ENCODE assay signal across 9 cellular contexts in genomic region chr19:49362048-49362925, GRCh38. TPM values are rescaled to one million over a fixed set of nuclear protein-coding genes. Genes with fewer than 3 reads are reported as not detected.
A peak's percentile ranks its signal among the peaks of the same experiment; 100 is the strongest.
DNase-seq lines count a peak whose midpoint lies in the region; ATAC-seq and TF ChIP-seq lines count a peak whose summit lies in the region.
"Had no signal": no experiment of that assay in that cellular context is flagged by ENCODE, and none has a peak within 500 bp of the region (broad histone marks: within the 10 kb centered on the region; RNA-seq: fewer than 3 reads in every experiment).

Gene TEAD2, minus strand, starts transcription at chr19:49362416. Its CDS starts 2,341 bp downstream, at chr19:49360075.

- peaks cover 12% of the 10 kb centered on the region for H3K79me2 ChIP-seq in trophoblast cell (ENCODE audit: control insufficient read depth, insufficient read depth, low read length, poor library complexity)

- peak within 1 kb of the TSS; percentile 80 for H3K4me2 ChIP-seq in trophoblast cell (ENCODE audit: low read length)

- CTCF ChIA-PET in A673 (lab: Charles Lee): interaction anchor here (0.6 to 1.1 kb wide), 2 partner anchors 13 to 80 kb away, joined by 3 read pairs; no protein-coding TSS in a partner anchor

- H2BK5ac ChIP-seq in trophoblast cell (ENCODE audit: low read depth, low read length, poor library complexity): peak within 1 kb of the TSS; percentile 90

- H3K14ac ChIP-seq in trophoblast cell (ENCODE audit: low read length): peak within 1 kb of the TSS; percentile 99

- H3K27me3 ChIP-seq in A673 (replicated peaks; ENCODE audit: insufficient read depth, low read depth, low read length, poor library complexity): no peaks in the 10 kb centered on the region
- H3K27me3 ChIP-seq in trophoblast cell (ENCODE audit: insufficient read depth, low read length): no peaks in the 10 kb centered on the region

- H2BK12ac ChIP-seq in trophoblast cell (ENCODE audit: low read length): peak within 1 kb of the TSS; percentile 42

- H3K4me1 ChIP-seq in A673 (ENCODE audit: insufficient read depth, low read length, poor library complexity, severe bottlenecking) (peaks cover 6% of the 10 kb centered on the region), trophoblast cell (ENCODE audit: control insufficient read depth in 1 of 2, insufficient read depth in 2 of 2, low read length in 2 of 2) (peaks cover 3 to 7% of the 10 kb centered on the region in 2 experiments)

- peak within 1 kb of the TSS; percentile 55 for H3K4me3 Mint-ChIP-seq in activated naive CD8-positive, alpha-beta T cell treated with anti-CD3 and anti-CD28 coated beads, Interleukin-2, amount 50 U/mL, for 24 hours

- no peaks in the 10 kb centered on the region for H3K9me3 Mint-ChIP-seq in activated naive CD8-positive, alpha-beta T cell treated with anti-CD3 and anti-CD28 coated beads, Interleukin-2, amount 50 U/mL, for 24 hours

- peak within 1 kb of the TSS; percentile 98 for H2BK120ac ChIP-seq in trophoblast cell (ENCODE audit: insufficient read depth, low read length, poor library complexity)

- H2AFZ ChIP-seq in trophoblast cell (ENCODE audit: insufficient read depth, low read length, poor library complexity): peak within 1 kb of the TSS; percentile 82

- H4K91ac ChIP-seq in trophoblast cell (ENCODE audit: low read depth, low read length): peak within 1 kb of the TSS; percentile 98

- no peak within 1 kb of the TSS for H3K23ac ChIP-seq in trophoblast cell (ENCODE audit: low read length)

- peak within 1 kb of the TSS; percentile 97 for H3K18ac ChIP-seq in trophoblast cell (ENCODE audit: low read length)

- H3K9ac ChIP-seq in trophoblast cell (ENCODE audit: low read length): peak within 1 kb of the TSS; percentile 98

- H3K36me3 Mint-ChIP-seq in activated naive CD8-positive, alpha-beta T cell treated with anti-CD3 and anti-CD28 coated beads, Interleukin-2, amount 50 U/mL, for 24 hours (ENCODE audit: low read depth): no peaks in the 10 kb centered on the region

- no CpG with 5 or more reads among the region's 52 CpGs for WGBS in trophoblast cell (ENCODE audit: extremely low coverage, insufficient coverage, insufficient read length)

- H3K4me1 Mint-ChIP-seq in activated naive CD8-positive, alpha-beta T cell treated with anti-CD3 and anti-CD28 coated beads, Interleukin-2, amount 50 U/mL, for 24 hours: peaks cover 12% of the 10 kb centered on the region

- H3K27ac ChIP-seq in A673 (ENCODE audit: low read depth, low read length, poor library complexity, severe bottlenecking) (peak within 1 kb of the TSS; percentile 98), trophoblast cell (ENCODE audit: low read depth, low read length) (peak within 1 kb of the TSS; percentile 89)
- H3K27ac ChIP-seq: epithelial cell of prostate had no signal

- peak within 1 kb of the TSS; percentile 98 for H3K4ac ChIP-seq in trophoblast cell (ENCODE audit: low read depth, low read length)

- POLR2A ChIA-PET in A673 (lab: Charles Lee; ENCODE audit: low non-redundant PET): interaction anchor here (0.5 to 1.2 kb wide), 3 partner anchors 23 to 274 kb away, joined by 4 to 11 read pairs (median 8); no protein-coding TSS in a partner anchor

- TSS peak; percentile 39 for BruUV-seq in A673 (replicated peaks; lab: Mats Ljungman, UMichigan)

- TF ChIP-seq CTCF in A673 (conservative IDR thresholded peaks at IDR 0.05; ENCODE audit: low read depth, low read length): no peak

- no peak within 1 kb of the TSS for H3K27ac Mint-ChIP-seq in activated naive CD8-positive, alpha-beta T cell treated with anti-CD3 and anti-CD28 coated beads, Interleukin-2, amount 50 U/mL, for 24 hours

- H3K36me3 ChIP-seq in A673 (ENCODE audit: insufficient read depth, low read length, poor library complexity, severe bottlenecking) (peaks cover 22% of the 10 kb centered on the region), trophoblast cell (ENCODE audit: control insufficient read depth in 1 of 2, insufficient read depth in 2 of 2, low read length in 2 of 2) (peaks cover 24% of the 10 kb centered on the region in 2 experiments)

- H3K9me3 ChIP-seq in A673 (ENCODE audit: low read depth, low read length, poor library complexity, severe bottlenecking): no peaks in the 10 kb centered on the region
- peaks cover 3% of the 10 kb centered on the region for H3K9me3 ChIP-seq in trophoblast cell (ENCODE audit: insufficient read depth, low read depth, low read length)

- peak within 1 kb of the TSS; percentile 99 for H4K8ac ChIP-seq in trophoblast cell (ENCODE audit: low read depth, low read length)

- H2AK5ac ChIP-seq in trophoblast cell (ENCODE audit: low read length): peak within 1 kb of the TSS; percentile 100

- peaks cover 14% of the 10 kb centered on the region for H3K79me1 ChIP-seq in trophoblast cell (ENCODE audit: low read length)

- intact Hi-C loops in A673 (cut with micrococcal nuclease; ENCODE audit: unreplicated experiment): no loop called here
- intact Hi-C loops in cardiac septum (cut with DNase I): loop anchor here (2.0 kb wide), 1 partner anchor 81 kb away; no protein-coding TSS in a partner anchor

- DNase-seq in A673 (ENCODE audit: low spot score): peak; percentile 85
- DNase-seq in HK-2 (ENCODE audit: unreplicated experiment): peak; percentile 78
- DNase-seq in activated naive CD8-positive, alpha-beta T cell treated with anti-CD3 and anti-CD28 coated beads, Interleukin-2, amount 50 U/mL, for 24 hours: peak; percentile 27
- DNase-seq in cardiac septum (ENCODE audit: low spot score): peak; percentile 89
- DNase-seq in trophoblast cell: peak in 1 of 2 donors; percentile 43
- no peak for DNase-seq in NOMO-1 (lab: John Stamatoyannopoulos, UW; ENCODE audit: unreplicated experiment in 2 of 2)
- no peak for DNase-seq in NCI-H1417 (lab: John Stamatoyannopoulos, UW)
- no peak for DNase-seq in stimulated activated CD4-positive, alpha-beta T cell treated with anti-CD3 and anti-CD28 coated beads, Interleukin-1b, Interleukin-23, amount 100 ng/mL, for 48 hours

- peak within 1 kb of the TSS; percentile 99 for H4K12ac ChIP-seq in trophoblast cell (ENCODE audit: low read depth, low read length)

- H3K4me3 ChIP-seq in A673 (ENCODE audit: low read depth, low read length, poor library complexity, severe bottlenecking) (peak within 1 kb of the TSS; percentile 84), trophoblast cell (ENCODE audit: low read depth, low read length) (peak within 1 kb of the TSS; percentile 98)

- ATAC-seq in activated naive CD8-positive, alpha-beta T cell treated with anti-CD3 and anti-CD28 coated beads, Interleukin-2, amount 50 U/mL, for 24 hours: no peak

- peaks cover 24% of the 10 kb centered on the region for H3K27me3 Mint-ChIP-seq in activated naive CD8-positive, alpha-beta T cell treated with anti-CD3 and anti-CD28 coated beads, Interleukin-2, amount 50 U/mL, for 24 hours

RNA-seq across cellular contexts. Expression of gene TEAD2, which starts in this region (rescaled TPM):
- total RNA-seq in A673 (2021) (121 and 125 TPM in 2 replicates), cardiac septum (39.9 TPM)
- polyA plus RNA-seq in trophoblast cell (2013): 86.5 and 91.1 TPM in 2 replicates

Comparison
In these comparisons a context has a peak if more than half of its experiments do, and no peak if none do; other contexts are left out.
1. DNase-seq: peak in A673 (single experiment), HK-2 (single experiment), activated naive CD8-positive, alpha-beta T cell treated with anti-CD3 and anti-CD28 coated beads, Interleukin-2, amount 50 U/mL, for 24 hours (single experiment) and cardiac septum (single experiment); none in NOMO-1 (0 of 2), NCI-H1417 (0 of 3) and stimulated activated CD4-positive, alpha-beta T cell treated with anti-CD3 and anti-CD28 coated beads, Interleukin-1b, Interleukin-23, amount 100 ng/mL, for 48 hours (single experiment).